In genomic region chr17:63930951-63931575, GRCh38 we compare ENCODE assay signal across 8 cellular contexts. TPM values are rescaled to one million over a fixed set of nuclear protein-coding genes. Genes with fewer than 3 reads are reported as not detected.
DNase-seq lines count a peak whose midpoint lies in the region; ATAC-seq and TF ChIP-seq lines count a peak whose summit lies in the region.

No MANE protein-coding gene starts in this region.

- DNase-seq in Daoy (ENCODE audit: low read depth) (peak; percentile 43), epidermal melanocyte (ENCODE audit: insufficient read length, low spot score) (peak; percentile 28), osteocyte (ENCODE audit: extremely low spot score, unreplicated experiment) (no peak), RKO (ENCODE audit: low spot score) (no peak), retina (no peak)
- peak; percentile 43 for DNase-seq in activated CD4-positive, alpha-beta T cell treated with anti-CD3 and anti-CD28 coated beads for 1 hour

- no peaks in the 10 kb centered on the region for H3K36me3 ChIP-seq in skeletal muscle tissue (ENCODE audit: control insufficient read depth in 3 of 3, insufficient read depth in 3 of 3, low read length in 3 of 3)

- H3K27ac ChIP-seq in skeletal muscle tissue (ENCODE audit: low read depth, low read length), result peak overlapping the region; percentile 47

- H3K4me1 Mint-ChIP-seq in osteocyte (ENCODE audit: unreplicated experiment), result peaks cover 4% of the 10 kb centered on the region

- no peaks in the 10 kb centered on the region for H3K27me3 ChIP-seq in skeletal muscle tissue (ENCODE audit: control insufficient read depth in 3 of 3, insufficient read depth in 3 of 3, low read length in 3 of 3)

- TF ChIP-seq CTCF in osteocyte (IDR thresholded peaks at IDR 0.05), result no peak

- H3K9me3 Mint-ChIP-seq in osteocyte (ENCODE audit: unreplicated experiment), result no peaks in the 10 kb centered on the region

- H3K36me3 Mint-ChIP-seq in osteocyte (ENCODE audit: unreplicated experiment), result no peaks in the 10 kb centered on the region

- H3K9me3 ChIP-seq in skeletal muscle tissue (ENCODE audit: control insufficient read depth in 3 of 3, low read length in 3 of 3), result no peaks in the 10 kb centered on the region

- peak overlapping the region in 1 of 3 donors; percentile 22 for H3K4me3 ChIP-seq in skeletal muscle tissue (ENCODE audit: low read length in 3 of 3)

- H3K27ac Mint-ChIP-seq in osteocyte (ENCODE audit: unreplicated experiment), result no peak overlapping the region

- no peak overlapping the region for H3K4me3 Mint-ChIP-seq in osteocyte (ENCODE audit: unreplicated experiment)

- peak; percentile 37 for ATAC-seq in HG02678 (IDR thresholded peaks at IDR 0.05; ENCODE audit: unreplicated experiment)

- peak overlapping the region in 2 of 3 donors; percentile 54 to 69 for H3K9ac ChIP-seq in skeletal muscle tissue (ENCODE audit: low read depth in 1 of 3, low read length in 3 of 3)

- peaks cover 12% of the 10 kb centered on the region for H3K27me3 Mint-ChIP-seq in osteocyte (ENCODE audit: unreplicated experiment)

- H3K4me1 ChIP-seq in skeletal muscle tissue (ENCODE audit: control insufficient read depth in 3 of 3, insufficient read depth in 3 of 3, low read length in 3 of 3), result peaks cover 20 to 28% (median 28%) of the 10 kb centered on the region in 3 donors

RNA-seq across cellular contexts. Expression of gene CD79B, which starts 1.1 kb away (rescaled TPM):
- 2.6 TPM in 1 of 2 replicates, not detected in the other for total RNA-seq in Daoy (2014; rRNA removed; shearing (Covaris generic))
- total RNA-seq in skeletal muscle tissue, result 2.1 TPM
- total RNA-seq in osteocyte, result not detected in 2 replicates

RNA-seq across cellular contexts. Expression of gene GH1, which starts 12.4 kb away (rescaled TPM):
- total RNA-seq in Daoy (2014; rRNA removed; shearing (Covaris generic)), result not detected in 2 replicates
- total RNA-seq in skeletal muscle tissue (not detected), osteocyte (not detected in 2 replicates)

RNA-seq across cellular contexts. Expression of gene CSHL1, which starts 20.0 kb away (rescaled TPM):
- not detected in 2 replicates for total RNA-seq in Daoy (2014; rRNA removed; shearing (Covaris generic))
- total RNA-seq in skeletal muscle tissue, result not detected
- not detected in 2 replicates for total RNA-seq in osteocyte

RNA-seq across cellular contexts. Expression of gene CSH1, which starts 34.7 kb away (rescaled TPM):
- total RNA-seq in Daoy (2014; rRNA removed; shearing (Covaris generic)), result not detected in 2 replicates
- not detected for total RNA-seq in skeletal muscle tissue
- not detected in 2 replicates for total RNA-seq in osteocyte

RNA-seq across cellular contexts. Expression of gene SCN4A, which starts 41.7 kb away (rescaled TPM):
- 0.06 TPM in 1 of 2 replicates, not detected in the other for total RNA-seq in Daoy (2014; rRNA removed; shearing (Covaris generic))
- total RNA-seq in skeletal muscle tissue (32.9 TPM), osteocyte (not detected in 2 replicates)

Comparison
In these comparisons a context has a peak if more than half of its experiments do, and no peak if none do; other contexts are left out.
1. DNase-seq: peak in Daoy (single experiment), activated CD4-positive, alpha-beta T cell treated with anti-CD3 and anti-CD28 coated beads for 1 hour (single experiment) and epidermal melanocyte (single experiment); none in osteocyte (single experiment), RKO (single experiment) and retina (single experiment).